20 cellular contexts compared by ENCODE assay signal in the genomic region with DNA sequence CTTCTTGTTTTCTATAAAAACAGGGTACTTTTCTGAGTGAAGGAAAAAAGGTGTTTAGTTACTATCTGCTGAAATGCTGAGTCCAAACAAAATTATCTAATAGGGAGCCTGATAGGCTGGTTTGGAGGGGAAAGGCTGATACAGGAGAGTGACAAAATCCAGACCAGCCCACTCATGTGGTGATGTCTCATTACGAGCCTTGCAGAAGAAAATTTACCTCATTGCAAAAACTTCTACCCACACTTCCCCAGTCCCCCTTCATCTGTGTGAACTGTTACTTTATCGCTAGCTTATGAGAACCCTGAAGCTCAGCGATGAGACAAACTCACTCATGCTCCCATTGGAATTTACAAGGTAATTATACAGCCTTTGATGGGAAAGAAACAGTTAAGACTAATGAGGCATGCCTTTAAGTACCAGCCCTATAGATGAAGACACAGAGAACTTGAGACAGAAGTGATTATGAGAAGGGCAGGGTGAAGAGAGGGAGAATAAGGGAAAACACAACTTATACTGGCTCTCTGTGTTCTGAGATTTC.
DNase-seq lines count a peak whose midpoint lies in the region; ATAC-seq and TF ChIP-seq lines count a peak whose summit lies in the region.
"Had no signal": no experiment of that assay in that cellular context is flagged by ENCODE, and none has a peak within 500 bp of the region (broad histone marks: within the 10 kb centered on the region; RNA-seq: fewer than 3 reads in every experiment).

No MANE protein-coding gene starts in this region.

- ATAC-seq in HG02884 (IDR thresholded peaks at IDR 0.05; ENCODE audit: unreplicated experiment) (peak; percentile 50), omental fat pad (ENCODE audit: low FRiP score) (peak; percentile 51), GM18907 (IDR thresholded peaks at IDR 0.05; ENCODE audit: unreplicated experiment) (no peak), HG03457 (IDR thresholded peaks at IDR 0.05; ENCODE audit: unreplicated experiment) (no peak)

- no peak for TF ChIP-seq CTCF in omental fat pad (IDR thresholded peaks at IDR 0.05)

- DNase-seq in ELF-1 (ENCODE audit: low read depth, low spot score): peak; percentile 60
- peak; percentile 5 for DNase-seq in glomerular visceral epithelial cell (ENCODE audit: extremely low spot score)
- no peak for DNase-seq in omental fat pad (ENCODE audit: low spot score)
- no peak for DNase-seq in SKM-1 (lab: John Stamatoyannopoulos, UW; ENCODE audit: unreplicated experiment)
- DNase-seq: Calu3; CD4-positive, alpha-beta T cell; DMS53; GM23248; HCEC 1CT; KBM-7; NCI-H1436 treated with DMSO at 0.1 percent for 48 hours; NCI-H2029 treated with DMSO at 0.1 percent for 48 hours; NCI-H2171 treated with DMSO at 0.1 percent for 48 hours; NCI-H446 treated with DMSO at 0.1 percent for 48 hours; NCI-H748 treated with DMSO at 0.1 percent for 48 hours; RPMI8226; SIG-M5 had no signal

Comparison
In these comparisons a context has a peak if more than half of its experiments do, and no peak if none do; other contexts are left out.
1. DNase-seq: peak in ELF-1 (single experiment) and glomerular visceral epithelial cell (single experiment); none in omental fat pad (single experiment) and SKM-1 (single experiment).
2. ATAC-seq: peak in HG02884 (single experiment) and omental fat pad (single experiment); none in GM18907 (single experiment) and HG03457 (single experiment).